In the genomic region with DNA sequence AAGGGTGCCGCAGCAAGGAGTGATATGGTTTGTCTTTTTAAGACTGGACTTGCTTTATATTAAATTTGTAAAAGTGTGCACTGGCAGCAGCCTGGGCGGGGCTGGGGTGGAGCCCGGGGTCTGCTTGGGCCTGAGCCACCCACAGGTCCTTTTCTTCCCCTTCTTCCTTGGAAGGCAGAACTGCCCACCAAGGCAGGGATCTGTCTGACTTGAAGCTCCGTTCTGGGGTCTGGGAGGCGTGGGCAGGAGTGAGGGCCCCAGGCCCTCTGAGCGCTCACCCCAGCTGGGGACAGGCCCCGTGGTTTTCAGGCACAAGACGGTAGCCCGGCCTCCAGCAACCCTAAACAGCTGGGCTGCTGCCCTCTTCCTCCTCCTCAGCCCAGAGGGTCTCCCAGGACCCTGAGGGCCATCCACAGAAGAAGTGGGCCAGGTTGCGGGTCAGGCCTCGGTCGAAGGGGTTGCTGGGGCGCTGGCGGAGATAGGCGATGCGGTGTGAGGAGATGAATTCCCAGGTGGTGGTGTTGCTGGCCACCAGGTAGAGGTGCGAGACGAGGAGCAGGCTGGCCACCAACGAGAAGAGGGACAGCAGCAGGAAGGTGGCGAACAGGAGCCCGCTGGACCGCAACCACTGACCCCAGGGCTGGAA, we compare ENCODE assay signal across 19 cellular contexts. TPM values are rescaled to one million over a fixed set of nuclear protein-coding genes. Genes with fewer than 3 reads are reported as not detected.
DNase-seq lines count a peak whose midpoint lies in the region; ATAC-seq, FAIRE-seq and TF ChIP-seq lines count a peak whose summit lies in the region.
"Had no signal": no experiment of that assay in that cellular context is flagged by ENCODE, and none has a peak within 500 bp of the region (broad histone marks: within the 10 kb centered on the region; RNA-seq: fewer than 3 reads in every experiment).

No MANE protein-coding gene starts in this region.

- no peak for TF ChIP-seq RAD21 in HepG2 (CRISPR knock-in tag; IDR thresholded peaks at IDR 0.05)

- no peaks in the 10 kb centered on the region for H3F3A ChIP-seq in PC-3 (ENCODE audit: low read length, unreplicated experiment)

- intact Hi-C loops in HepG2 (cut with micrococcal nuclease; ENCODE audit: unreplicated experiment) (no loop called here), right lobe of liver (cut with DNase I) (no loop called here), PC-3 (cut with micrococcal nuclease) (no loop called here)
- intact Hi-C loops in dendritic cell treated with granulocyte-macrophage colony-stimulating factor and Interleukin-4, amounts not matched to agents 40 ng/mL and 50 ng/mL, for 4 days (cut with micrococcal nuclease): no loop called here

- H3K27me3 ChIP-seq in HepG2 (ENCODE audit: control insufficient read depth in 1 of 2, insufficient read depth in 2 of 2, low read length in 2 of 2) (no peaks in the 10 kb centered on the region), right lobe of liver (no peaks in the 10 kb centered on the region), PC-3 (ENCODE audit: low read length) (no peaks in the 10 kb centered on the region)
- H3K27me3 ChIP-seq: tibial artery had no signal

- H4K20me1 ChIP-seq in HepG2 (ENCODE audit: insufficient read depth, low read length) (no peaks in the 10 kb centered on the region), PC-3 (ENCODE audit: low read length) (no peaks in the 10 kb centered on the region)

- H3K9me3 ChIP-seq in HepG2 (ENCODE audit: low read length) (no peaks in the 10 kb centered on the region), right lobe of liver (no peaks in the 10 kb centered on the region), PC-3 (ENCODE audit: low read length) (no peaks in the 10 kb centered on the region)
- H3K9me3 ChIP-seq: tibial artery had no signal

- H3K27me3 Mint-ChIP-seq in dendritic cell treated with granulocyte-macrophage colony-stimulating factor and Interleukin-4, amounts not matched to agents 40 ng/mL and 50 ng/mL, for 4 days: no peaks in the 10 kb centered on the region
- H3K27me3 Mint-ChIP-seq: CD4-positive, alpha-beta memory T cell; stimulated activated naive CD8-positive, alpha-beta T cell treated with anti-CD3 and anti-CD28 coated beads, Interleukin-15, amount 100 ng/mL, for 72 hours had no signal

- DNase-seq in HepG2 (ENCODE audit: low spot score) (no peak), right lobe of liver (no peak), PC-3 (no peak), NCI-H2029 treated with DMSO at 0.1 percent for 48 hours (lab: John Stamatoyannopoulos, UW) (no peak), NCI-H526 (lab: John Stamatoyannopoulos, UW) (no peak), NCI-H82 (lab: John Stamatoyannopoulos, UW) (no peak)
- DNase-seq: activated CD4-positive, alpha-beta T cell treated with anti-CD3 and anti-CD28 coated beads, Interleukin-2, amount 50 U/mL, for 48 hours; activated gamma-delta T cell treated with Interleukin-2 at 50 U/mL for 16 hours; CD4-positive, alpha-beta memory T cell; NCI-H146; stimulated activated CD4-positive, alpha-beta T cell treated with anti-CD3 and anti-CD28 coated beads, Interleukin-15, amount 100 ng/mL, for 24 hours; stimulated activated naive CD8-positive, alpha-beta T cell treated with anti-CD3 and anti-CD28 coated beads, Interleukin-15, amount 100 ng/mL, for 72 hours; T1000; tibial artery had no signal

- BruUV-seq in HepG2 (replicated peaks; lab: Mats Ljungman, UMichigan): TSS peak; percentile 30
- TSS peak; percentile 32 for BruUV-seq in PC-3 (replicated peaks; lab: Mats Ljungman, UMichigan)

- peak overlapping the region; percentile 28 for H3K27ac Mint-ChIP-seq in dendritic cell treated with granulocyte-macrophage colony-stimulating factor and Interleukin-4, amounts not matched to agents 40 ng/mL and 50 ng/mL, for 4 days

- no peak for TF ChIP-seq EP300 in HepG2 (IDR thresholded peaks at IDR 0.05; ENCODE audit: low read depth in 2 of 2, low read length in 2 of 2)
- TF ChIP-seq EP300 in HepG2 (CRISPR knock-in tag; IDR thresholded peaks at IDR 0.05; ENCODE audit: borderline replicate concordance): no peak

- H3K36me3 Mint-ChIP-seq in dendritic cell treated with granulocyte-macrophage colony-stimulating factor and Interleukin-4, amounts not matched to agents 40 ng/mL and 50 ng/mL, for 4 days (ENCODE audit: low read depth): peaks cover 43% of the 10 kb centered on the region

- TF ChIP-seq POLR2A in HepG2 (IDR thresholded peaks at IDR 0.05; ENCODE audit: insufficient read depth in 1 of 2, low read depth in 2 of 2, low read length in 2 of 2) (no peak), right lobe of liver (IDR thresholded peaks at IDR 0.05) (no peak)

- H3K27ac ChIP-seq in HepG2 (ENCODE audit: extremely low read length, insufficient read depth, low read length): no peak overlapping the region
- no peak overlapping the region for H3K27ac ChIP-seq in right lobe of liver
- no peak overlapping the region for H3K27ac ChIP-seq in PC-3 (ENCODE audit: low read length)
- H3K27ac ChIP-seq: KMS-11, tibial artery had no signal

- H3K4me2 ChIP-seq in HepG2 (ENCODE audit: low read depth, low read length): no peak overlapping the region
- H3K4me2 ChIP-seq in PC-3 (ENCODE audit: low read length): no peak overlapping the region
- H3K4me2 ChIP-seq: KMS-11 had no signal

- H3K9me3 Mint-ChIP-seq in dendritic cell treated with granulocyte-macrophage colony-stimulating factor and Interleukin-4, amounts not matched to agents 40 ng/mL and 50 ng/mL, for 4 days: no peaks in the 10 kb centered on the region
- H3K9me3 Mint-ChIP-seq: stimulated activated naive CD8-positive, alpha-beta T cell treated with anti-CD3 and anti-CD28 coated beads, Interleukin-15, amount 100 ng/mL, for 72 hours had no signal

- H3K4me1 ChIP-seq in HepG2 (ENCODE audit: insufficient read depth, low read length) (peaks cover 30% of the 10 kb centered on the region), right lobe of liver (peaks cover 0 to 6% (median 3%) of the 10 kb centered on the region in 4 donors), PC-3 (ENCODE audit: insufficient read depth, low read length) (no peaks in the 10 kb centered on the region)

- H3K4me1 Mint-ChIP-seq in dendritic cell treated with granulocyte-macrophage colony-stimulating factor and Interleukin-4, amounts not matched to agents 40 ng/mL and 50 ng/mL, for 4 days (ENCODE audit: low read depth): peaks cover 49% of the 10 kb centered on the region

- CTCF ChIA-PET in HepG2 (lab: Yijun Ruan, JAX; ENCODE audit: low intra/inter-chr PET ratio, low total read pairs): no interaction called here
- CTCF ChIA-PET in PC-3 (lab: Charles Lee): no interaction called here

- H3K9me2 ChIP-seq in PC-3 (replicated peaks; ENCODE audit: low read length): no peaks in the 10 kb centered on the region

- H3K9ac ChIP-seq in HepG2 (ENCODE audit: insufficient read depth, low read depth, low read length): no peak overlapping the region
- no peak overlapping the region for H3K9ac ChIP-seq in PC-3 (ENCODE audit: low read length)
- H3K9ac ChIP-seq: KMS-11 had no signal

- POLR2A ChIA-PET in HepG2 (lab: Yijun Ruan, JAX): no interaction called here
- POLR2A ChIA-PET in PC-3 (lab: Charles Lee; ENCODE audit: unreplicated experiment): no interaction called here

- H3K79me2 ChIP-seq in HepG2 (ENCODE audit: insufficient read depth, low read length): peaks cover 7% of the 10 kb centered on the region
- H3K79me2 ChIP-seq in PC-3 (ENCODE audit: low read length): 0 out of 2 replicates have a peak, but pooled peaks cover 4% of the 10 kb centered on the region

- TF ChIP-seq CTCF in HepG2 (CRISPR knock-in tag; IDR thresholded peaks at IDR 0.05) (no peak), right lobe of liver (IDR thresholded peaks at IDR 0.05) (no peak), PC-3 (conservative IDR thresholded peaks at IDR 0.05; ENCODE audit: low read depth, low read length) (no peak)

- no peak overlapping the region for H3K4me3 Mint-ChIP-seq in dendritic cell treated with granulocyte-macrophage colony-stimulating factor and Interleukin-4, amounts not matched to agents 40 ng/mL and 50 ng/mL, for 4 days

- in situ Hi-C loops in HepG2 (cut with HindIII; ENCODE audit: extremely low pct_ligation_motif_present, low pct_unique_long_range_greater_than_20kb): no loop called here

- 98% methylated on average over 18 of the region's 22 CpGs for WGBS in HepG2 (ENCODE audit: low lambda C conversion rate)
- WGBS in right lobe of liver (ENCODE audit: insufficient coverage, low coverage, low lambda C conversion rate, missing lambda C conversion rate): 88% methylated on average over 12 of the region's 22 CpGs

- H2AFZ ChIP-seq in HepG2 (ENCODE audit: low read length) (no peak overlapping the region), PC-3 (ENCODE audit: low read length) (no peak overlapping the region)

- H3K36me3 ChIP-seq in HepG2 (replicated peaks in 1 of 2; ENCODE audit: control insufficient read depth in 1 of 2, insufficient read depth in 2 of 2, low read length in 2 of 2): peaks cover 0 to 2% of the 10 kb centered on the region in 2 experiments; a peak in 3 of 5 replicates
- no peaks in the 10 kb centered on the region for H3K36me3 ChIP-seq in right lobe of liver
- H3K36me3 ChIP-seq in PC-3 (ENCODE audit: low read depth, low read length): no peaks in the 10 kb centered on the region

- no peak overlapping the region for H3K4me3 ChIP-seq in HepG2 (replicated peaks in 1 of 3; ENCODE audit: insufficient read depth in 1 of 3, low read depth in 2 of 3, low read length in 3 of 3)
- H3K4me3 ChIP-seq in right lobe of liver: no peak overlapping the region
- no peak overlapping the region for H3K4me3 ChIP-seq in PC-3 (ENCODE audit: low read length)
- H3K4me3 ChIP-seq: tibial artery had no signal

- FAIRE-seq in HepG2 (lab: Jason Lieb, UNC): no peak
- FAIRE-seq: endometrium, islet of Langerhans had no signal

- ATAC-seq in HepG2 (no peak), right lobe of liver (no peak), PC-3 (no peak), HG03521 (IDR thresholded peaks at IDR 0.05; ENCODE audit: unreplicated experiment) (no peak)
- ATAC-seq: stimulated activated naive CD8-positive, alpha-beta T cell treated with anti-CD3 and anti-CD28 coated beads, Interleukin-15, amount 100 ng/mL, for 72 hours had no signal

RNA-seq across cellular contexts. Expression of gene ZDHHC12, which starts 3.0 kb away (rescaled TPM):
- total RNA-seq in HepG2 (2016; rRNA removed; fragmentation: Illumina TruSeq; extraction: Trizol) (18.3 and 28.0 TPM in 2 replicates), right lobe of liver (10 to 100 TPM; 14.1 to 46.1 (median 22.7) TPM), PC-3 (2014; rRNA removed) (82.4 and 86.1 TPM in 2 replicates)
- 51.5 and 53.9 TPM in 2 replicates for total RNA-seq in HepG2 (2016; cell fraction: cytosol; rRNA removed; fragmentation: Illumina TruSeq; extraction: Trizol; ENCODE audit: low read depth)
- 16.7 and 27.4 TPM in 2 replicates for total RNA-seq in HepG2 (2016; cell fraction: insoluble cytoplasmic fraction; rRNA removed; fragmentation: Illumina TruSeq; extraction: Trizol)
- 51.9 and 59.6 TPM in 2 replicates for total RNA-seq in HepG2 (2016; cell fraction: membrane; rRNA removed; fragmentation: Illumina TruSeq; extraction: Trizol)
- total RNA-seq in HepG2 (2016; cell fraction: nucleus; rRNA removed; fragmentation: Illumina TruSeq; extraction: Trizol): 16.4 and 20.2 TPM in 2 replicates
- polyA plus RNA-seq in HepG2 (2011; rRNA removed): 25.4 and 29.8 TPM in 2 replicates
- polyA plus RNA-seq in HepG2 (2011; cell fraction: cytosol; rRNA removed): 15.9 and 40.6 TPM in 2 replicates
- 29.4 and 31.6 TPM in 2 replicates for polyA plus RNA-seq in HepG2 (2011; cell fraction: nucleus; rRNA removed)
- polyA plus RNA-seq in HepG2 (2012): 11.6 and 12.2 TPM in 2 replicates
- 84.8 and 87.3 TPM in 2 replicates for polyA plus RNA-seq in HepG2 (2016; cell fraction: cytosol; fragmentation: Illumina TruSeq; extraction: Trizol; ENCODE audit: low read depth)
- 22.5 and 29.9 TPM in 2 replicates for polyA plus RNA-seq in HepG2 (2016; cell fraction: insoluble cytoplasmic fraction; fragmentation: Illumina TruSeq; extraction: Trizol; ENCODE audit: low read depth)
- polyA plus RNA-seq in HepG2 (2016; cell fraction: membrane; fragmentation: Illumina TruSeq; extraction: Trizol; ENCODE audit: low read depth): 72.3 and 73.2 TPM in 2 replicates
- 36.7 and 39.0 TPM in 2 replicates for polyA plus RNA-seq in HepG2 (2016; cell fraction: nucleus; fragmentation: Illumina TruSeq; extraction: Trizol; ENCODE audit: insufficient read depth, low read depth)
- 29.6 and 45.3 TPM in 2 replicates for polyA minus RNA-seq in HepG2 (2011; rRNA and poly(A)+ RNA removed; ENCODE audit: low replicate concordance)
- 11.2 and 11.3 TPM in 2 replicates for polyA minus RNA-seq in HepG2 (2011; cell fraction: cytosol; rRNA and poly(A)+ RNA removed)
- polyA minus RNA-seq in HepG2 (2011; cell fraction: nucleus; rRNA and poly(A)+ RNA removed): 6.6 and 8.6 TPM in 2 replicates

RNA-seq across cellular contexts. Expression of gene PKN3, which starts 18.7 kb away (rescaled TPM):
- 8.3 and 13.2 TPM in 2 replicates for total RNA-seq in HepG2 (2016; rRNA removed; fragmentation: Illumina TruSeq; extraction: Trizol)
- total RNA-seq in HepG2 (2016; cell fraction: cytosol; rRNA removed; fragmentation: Illumina TruSeq; extraction: Trizol; ENCODE audit: low read depth): 3.5 and 3.9 TPM in 2 replicates
- total RNA-seq in HepG2 (2016; cell fraction: insoluble cytoplasmic fraction; rRNA removed; fragmentation: Illumina TruSeq; extraction: Trizol): 7.5 and 13.4 TPM in 2 replicates
- total RNA-seq in HepG2 (2016; cell fraction: membrane; rRNA removed; fragmentation: Illumina TruSeq; extraction: Trizol): 7.9 and 8.7 TPM in 2 replicates
- total RNA-seq in HepG2 (2016; cell fraction: nucleus; rRNA removed; fragmentation: Illumina TruSeq; extraction: Trizol): 9.4 and 10.2 TPM in 2 replicates
- polyA plus RNA-seq in HepG2 (2011; rRNA removed): 9.2 and 10.5 TPM in 2 replicates
- polyA plus RNA-seq in HepG2 (2011; cell fraction: cytosol; rRNA removed): 7.2 and 10.2 TPM in 2 replicates
- 27.1 and 49.1 TPM in 2 replicates for polyA plus RNA-seq in HepG2 (2011; cell fraction: nucleus; rRNA removed)
- polyA plus RNA-seq in HepG2 (2012): 5.4 and 6.9 TPM in 2 replicates
- polyA plus RNA-seq in HepG2 (2016; cell fraction: cytosol; fragmentation: Illumina TruSeq; extraction: Trizol; ENCODE audit: low read depth): 3.8 and 4.1 TPM in 2 replicates
- 13.4 and 15.9 TPM in 2 replicates for polyA plus RNA-seq in HepG2 (2016; cell fraction: insoluble cytoplasmic fraction; fragmentation: Illumina TruSeq; extraction: Trizol; ENCODE audit: low read depth)
- 6.4 and 7.7 TPM in 2 replicates for polyA plus RNA-seq in HepG2 (2016; cell fraction: membrane; fragmentation: Illumina TruSeq; extraction: Trizol; ENCODE audit: low read depth)
- 38.0 and 40.4 TPM in 2 replicates for polyA plus RNA-seq in HepG2 (2016; cell fraction: nucleus; fragmentation: Illumina TruSeq; extraction: Trizol; ENCODE audit: insufficient read depth, low read depth)
- 23.6 and 48.2 TPM in 2 replicates for polyA minus RNA-seq in HepG2 (2011; rRNA and poly(A)+ RNA removed; ENCODE audit: low replicate concordance)
- 6.9 and 13.8 TPM in 2 replicates for polyA minus RNA-seq in HepG2 (2011; cell fraction: cytosol; rRNA and poly(A)+ RNA removed)
- 4.0 and 6.2 TPM in 2 replicates for polyA minus RNA-seq in HepG2 (2011; cell fraction: nucleus; rRNA and poly(A)+ RNA removed)
- 1 to 10 TPM in 5 of 6 experiments, under 1 TPM in 1; 0.81 to 4.9 (median 2.4) TPM for total RNA-seq in right lobe of liver
- total RNA-seq in PC-3 (2014; rRNA removed): 7.8 and 9.4 TPM in 2 replicates

RNA-seq across cellular contexts. Expression of gene SET, which starts 31.9 kb away (rescaled TPM):
- total RNA-seq in HepG2 (2016; rRNA removed; fragmentation: Illumina TruSeq; extraction: Trizol): 611 and 724 TPM in 2 replicates
- total RNA-seq in HepG2 (2016; cell fraction: cytosol; rRNA removed; fragmentation: Illumina TruSeq; extraction: Trizol; ENCODE audit: low read depth): 134 and 142 TPM in 2 replicates
- total RNA-seq in HepG2 (2016; cell fraction: insoluble cytoplasmic fraction; rRNA removed; fragmentation: Illumina TruSeq; extraction: Trizol): 623 and 704 TPM in 2 replicates
- 360 and 385 TPM in 2 replicates for total RNA-seq in HepG2 (2016; cell fraction: membrane; rRNA removed; fragmentation: Illumina TruSeq; extraction: Trizol)
- total RNA-seq in HepG2 (2016; cell fraction: nucleus; rRNA removed; fragmentation: Illumina TruSeq; extraction: Trizol): 226 and 251 TPM in 2 replicates
- 72.8 and 94.2 TPM in 2 replicates for polyA plus RNA-seq in HepG2 (2011; rRNA removed)
- 44.1 and 56.3 TPM in 2 replicates for polyA plus RNA-seq in HepG2 (2011; cell fraction: cytosol; rRNA removed)
- 48.5 and 49.6 TPM in 2 replicates for polyA plus RNA-seq in HepG2 (2011; cell fraction: nucleus; rRNA removed)
- 275 and 331 TPM in 2 replicates for polyA plus RNA-seq in HepG2 (2012)
- 120 and 147 TPM in 2 replicates for polyA plus RNA-seq in HepG2 (2016; cell fraction: cytosol; fragmentation: Illumina TruSeq; extraction: Trizol; ENCODE audit: low read depth)
- 668 and 723 TPM in 2 replicates for polyA plus RNA-seq in HepG2 (2016; cell fraction: insoluble cytoplasmic fraction; fragmentation: Illumina TruSeq; extraction: Trizol; ENCODE audit: low read depth)
- polyA plus RNA-seq in HepG2 (2016; cell fraction: membrane; fragmentation: Illumina TruSeq; extraction: Trizol; ENCODE audit: low read depth): 247 and 252 TPM in 2 replicates
- polyA plus RNA-seq in HepG2 (2016; cell fraction: nucleus; fragmentation: Illumina TruSeq; extraction: Trizol; ENCODE audit: insufficient read depth, low read depth): 360 TPM in 2 replicates
- polyA minus RNA-seq in HepG2 (2011; rRNA and poly(A)+ RNA removed; ENCODE audit: low replicate concordance): 44.1 and 254 TPM in 2 replicates
- 141 and 156 TPM in 2 replicates for polyA minus RNA-seq in HepG2 (2011; cell fraction: cytosol; rRNA and poly(A)+ RNA removed)
- polyA minus RNA-seq in HepG2 (2011; cell fraction: nucleus; rRNA and poly(A)+ RNA removed): 82.4 and 87.9 TPM in 2 replicates
- 100 to 1,000 TPM in 2 of 6 experiments, 10 to 100 TPM in 4; 57.4 to 110 (median 82.6) TPM for total RNA-seq in right lobe of liver
- 647 and 709 TPM in 2 replicates for total RNA-seq in PC-3 (2014; rRNA removed)

RNA-seq across cellular contexts. Expression of gene ZER1, which starts 50.8 kb away (rescaled TPM):
- total RNA-seq in HepG2 (2016; rRNA removed; fragmentation: Illumina TruSeq; extraction: Trizol): 7.7 and 9.1 TPM in 2 replicates
- total RNA-seq in HepG2 (2016; cell fraction: cytosol; rRNA removed; fragmentation: Illumina TruSeq; extraction: Trizol; ENCODE audit: low read depth): 3.8 TPM in 2 replicates
- 7.2 and 8.2 TPM in 2 replicates for total RNA-seq in HepG2 (2016; cell fraction: insoluble cytoplasmic fraction; rRNA removed; fragmentation: Illumina TruSeq; extraction: Trizol)
- 8.5 and 8.7 TPM in 2 replicates for total RNA-seq in HepG2 (2016; cell fraction: membrane; rRNA removed; fragmentation: Illumina TruSeq; extraction: Trizol)
- total RNA-seq in HepG2 (2016; cell fraction: nucleus; rRNA removed; fragmentation: Illumina TruSeq; extraction: Trizol): 5.5 and 5.8 TPM in 2 replicates
- polyA plus RNA-seq in HepG2 (2011; rRNA removed): 40.0 and 43.9 TPM in 2 replicates
- polyA plus RNA-seq in HepG2 (2011; cell fraction: cytosol; rRNA removed): 20.7 and 30.4 TPM in 2 replicates
- polyA plus RNA-seq in HepG2 (2011; cell fraction: nucleus; rRNA removed): 40.7 and 47.4 TPM in 2 replicates
- 12.9 and 16.4 TPM in 2 replicates for polyA plus RNA-seq in HepG2 (2012)
- polyA plus RNA-seq in HepG2 (2016; cell fraction: cytosol; fragmentation: Illumina TruSeq; extraction: Trizol; ENCODE audit: low read depth): 2.2 and 3.0 TPM in 2 replicates
- polyA plus RNA-seq in HepG2 (2016; cell fraction: insoluble cytoplasmic fraction; fragmentation: Illumina TruSeq; extraction: Trizol; ENCODE audit: low read depth): 7.0 and 8.8 TPM in 2 replicates
- polyA plus RNA-seq in HepG2 (2016; cell fraction: membrane; fragmentation: Illumina TruSeq; extraction: Trizol; ENCODE audit: low read depth): 5.5 and 6.2 TPM in 2 replicates
- polyA plus RNA-seq in HepG2 (2016; cell fraction: nucleus; fragmentation: Illumina TruSeq; extraction: Trizol; ENCODE audit: insufficient read depth, low read depth): 7.5 and 8.6 TPM in 2 replicates
- 73.9 and 109 TPM in 2 replicates for polyA minus RNA-seq in HepG2 (2011; rRNA and poly(A)+ RNA removed; ENCODE audit: low replicate concordance)
- polyA minus RNA-seq in HepG2 (2011; cell fraction: cytosol; rRNA and poly(A)+ RNA removed): 18.8 and 24.2 TPM in 2 replicates
- polyA minus RNA-seq in HepG2 (2011; cell fraction: nucleus; rRNA and poly(A)+ RNA removed): 12.8 and 14.9 TPM in 2 replicates
- 10 to 100 TPM; 13.4 to 21.8 (median 16.0) TPM for total RNA-seq in right lobe of liver
- 14.8 and 20.6 TPM in 2 replicates for total RNA-seq in PC-3 (2014; rRNA removed)
